In the genomic region with DNA sequence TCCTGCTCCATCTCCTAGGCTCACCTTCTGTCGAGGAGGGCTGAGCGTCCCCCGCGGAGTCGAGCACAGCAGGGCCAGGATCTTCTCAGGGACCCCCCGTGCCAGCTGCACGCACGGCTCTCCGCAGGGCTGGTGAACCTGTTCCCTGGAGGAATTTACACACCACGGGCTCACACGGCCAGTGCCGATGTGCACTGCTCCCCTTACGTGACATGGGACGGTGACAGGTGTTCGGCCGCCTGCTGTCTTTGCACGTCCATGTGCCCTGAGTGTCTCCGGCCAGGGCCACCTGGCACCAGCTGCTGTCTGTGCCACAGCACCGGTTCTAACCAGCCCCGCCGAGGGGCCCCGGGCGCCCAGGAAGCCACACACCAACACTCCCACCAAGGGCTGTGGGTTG, we compare ENCODE assay signal across 14 cellular contexts. TPM values are rescaled to one million over a fixed set of nuclear protein-coding genes. Genes with fewer than 3 reads are reported as not detected.
DNase-seq lines count a peak whose midpoint lies in the region; ATAC-seq, FAIRE-seq and TF ChIP-seq lines count a peak whose summit lies in the region.
"Had no signal": no experiment of that assay in that cellular context is flagged by ENCODE, and none has a peak within 500 bp of the region (broad histone marks: within the 10 kb centered on the region; RNA-seq: fewer than 3 reads in every experiment).

No MANE protein-coding gene starts in this region.

- H4K20me1 ChIP-seq in DND-41 (ENCODE audit: insufficient read depth, low read length) (no peaks in the 10 kb centered on the region), GM12878 (ENCODE audit: control insufficient read depth, insufficient read depth) (no peaks in the 10 kb centered on the region)

- TF ChIP-seq EP300 in GM12878 (IDR thresholded peaks at IDR 0.05; ENCODE audit: borderline replicate concordance in 1 of 2, control insufficient read depth in 1 of 2, low read depth in 2 of 2, low read length in 2 of 2) (no peak), ovary (IDR thresholded peaks at IDR 0.05) (no peak)

- H3K27me3 ChIP-seq in DND-41 (ENCODE audit: insufficient read depth, low read length, poor library complexity) (peaks cover 2% of the 10 kb centered on the region), GM12878 (replicated peaks in 1 of 2; ENCODE audit: control insufficient read depth in 2 of 2, insufficient read depth in 2 of 2, low read length in 1 of 2) (no peaks in the 10 kb centered on the region), ovary (no peaks in the 10 kb centered on the region)
- H3K27me3 ChIP-seq: sigmoid colon had no signal

- FAIRE-seq in GM12878 (lab: Jason Lieb, UNC) = no peak
- FAIRE-seq: HTR-8/SVneo had no signal

- no peak for DNase-seq in DND-41
- DNase-seq in NCI-H2029 treated with DMSO at 0.1 percent for 48 hours (lab: John Stamatoyannopoulos, UW) = peak; percentile 50
- no peak for DNase-seq in GM12878 (ENCODE audit: low read depth, low spot score)
- DNase-seq in ovary = peak in 3 of 5 donors; percentile 13 to 33 (median 23)
- no peak for DNase-seq in anterior cingulate cortex (lab: John Stamatoyannopoulos, UW)
- DNase-seq in RKO (ENCODE audit: low spot score) = no peak
- DNase-seq: CD8-positive, alpha-beta T cell; GOT3; natural killer cell; NCI-H1436 treated with DMSO at 0.1 percent for 48 hours; sigmoid colon had no signal

- H3K36me3 ChIP-seq in DND-41 (ENCODE audit: insufficient read depth, low read length) (no peaks in the 10 kb centered on the region), GM12878 (ENCODE audit: control insufficient read depth in 2 of 2, insufficient read depth in 2 of 2, low read length in 1 of 2) (no peaks in the 10 kb centered on the region), ovary (no peaks in the 10 kb centered on the region)
- H3K36me3 ChIP-seq: sigmoid colon had no signal

- ATAC-seq in DND-41 (ENCODE audit: insufficient read depth, low read depth) (0 out of 3 replicates have a peak, but pooled peaks have one; percentile 37), GM12878 (0 out of 3 replicates have a peak, but pooled peaks have one; percentile 3), GM21717 (IDR thresholded peaks at IDR 0.05; ENCODE audit: unreplicated experiment) (no peak)
- ATAC-seq: CD8-positive, alpha-beta T cell; natural killer cell had no signal

- POLR2A ChIA-PET in GM12878 (lab: Charles Lee) = no interaction called here

- H3K4me1 ChIP-seq in DND-41 (ENCODE audit: insufficient read depth, low read length) (no peaks in the 10 kb centered on the region), GM12878 (ENCODE audit: control insufficient read depth, insufficient read depth, low read length) (peaks cover 13% of the 10 kb centered on the region), ovary (ENCODE audit: insufficient read depth) (peaks cover 3% of the 10 kb centered on the region)

- no peak for TF ChIP-seq RAD21 in GM12878 (IDR thresholded peaks at IDR 0.05; ENCODE audit: insufficient read depth, low read depth, low read length)

- SMC1A ChIA-PET in GM12878 (lab: Charles Lee; ENCODE audit: uncharacterized antibody, unreplicated experiment) = no interaction called here

- H2AFZ ChIP-seq in DND-41 (ENCODE audit: low read depth, low read length) (no peak overlapping the region), GM12878 (ENCODE audit: control insufficient read depth, low read depth, low read length) (no peak overlapping the region)

- WGBS in GM12878 (ENCODE audit: insufficient coverage, insufficient replicate concordance, low lambda C conversion rate, missing lambda C conversion rate) = 24% methylated on average over 23 of the region's 23 CpGs
- WGBS in ovary, 3 donors = 72 to 84% (median 78%) methylated on average over 22 to 23 of the region's 23 CpGs

- H3K9ac ChIP-seq in DND-41 (ENCODE audit: low read depth, low read length) (no peak overlapping the region), GM12878 (ENCODE audit: control insufficient read depth, insufficient read depth, low read length) (no peak overlapping the region)

- in situ Hi-C loops in GM12878 (cut with MboI) = no loop called here

- H3K9me3 ChIP-seq in DND-41 (ENCODE audit: insufficient read depth, low read length, severe bottlenecking) = no peaks in the 10 kb centered on the region
- no peaks in the 10 kb centered on the region for H3K9me3 ChIP-seq in GM12878 (replicated peaks; ENCODE audit: control insufficient read depth, insufficient read depth, low read length)
- no peaks in the 10 kb centered on the region for H3K9me3 ChIP-seq in ovary
- H3K9me3 ChIP-seq: sigmoid colon had no signal

- BruUV-seq in GM12878 (replicated peaks; lab: Mats Ljungman, UMichigan) = no TSS peak

- H3K4me3 ChIP-seq in DND-41 (ENCODE audit: low read depth in 1 of 2, low read length in 2 of 2) (no peak overlapping the region), GM12878 (no peak overlapping the region), ovary (no peak overlapping the region)
- H3K4me3 ChIP-seq: sigmoid colon had no signal

- H3K79me2 ChIP-seq in DND-41 (ENCODE audit: insufficient read depth, low read length) (no peaks in the 10 kb centered on the region), GM12878 (ENCODE audit: control insufficient read depth, insufficient read depth, low read length) (no peaks in the 10 kb centered on the region)

- TF ChIP-seq CTCF in DND-41 (IDR thresholded peaks at IDR 0.05; ENCODE audit: borderline replicate concordance, extremely low read depth, low read length, poor library complexity, severe bottlenecking) (no peak), GM12878 (IDR thresholded peaks at IDR 0.05 in 2 of 3, conservative IDR thresholded peaks at IDR 0.05 in 1 of 3; ENCODE audit: control insufficient read depth in 2 of 3, extremely low read depth in 1 of 3, insufficient read depth in 1 of 3, low read depth in 3 of 3, low read length in 3 of 3) (no peak), ovary (IDR thresholded peaks at IDR 0.05) (no peak)

- no peak overlapping the region for H3K4me2 ChIP-seq in DND-41 (ENCODE audit: insufficient read depth, low read length)
- H3K4me2 ChIP-seq in GM12878 (ENCODE audit: control insufficient read depth, insufficient read depth) = no peak overlapping the region

- no peak for TF ChIP-seq POLR2A in GM12878 (IDR thresholded peaks at IDR 0.05; ENCODE audit: low read depth, low read length)
- no peak for TF ChIP-seq POLR2A in ovary (IDR thresholded peaks at IDR 0.05)

- H3K27ac ChIP-seq in DND-41 (ENCODE audit: low read length) (no peak overlapping the region), GM12878 (ENCODE audit: control insufficient read depth, insufficient read depth) (no peak overlapping the region), ovary (no peak overlapping the region)

- RAD21 ChIA-PET in GM12878 (lab: Charles Lee; ENCODE audit: unreplicated experiment) = no interaction called here

- CTCF ChIA-PET in GM12878 (lab: Yijun Ruan, JAX) = interaction anchor here (1.4 to 1.9 kb wide), 2 partner anchors 24 to 31 kb away, joined by 4 read pairs; no protein-coding TSS in a partner anchor

- intact Hi-C loops in GM12878 (cut with micrococcal nuclease; ENCODE audit: unreplicated experiment) = no loop called here
- intact Hi-C loops in ovary (cut with DNase I) = no loop called here

RNA-seq across cellular contexts. Expression of gene AGPAT2, which starts 8.7 kb away (rescaled TPM):
- 16.2 and 18.7 TPM in 2 replicates for total RNA-seq in GM12878 (2013; cell fraction: nucleolus; rRNA removed)
- 16.2 and 18.9 TPM in 2 replicates for total RNA-seq in GM12878 (2014; rRNA removed)
- 6.8 and 7.1 TPM in 2 replicates for total RNA-seq in GM12878 (2014; rRNA removed; fragmentation: Illumina TruSeq; extraction: Trizol)
- total RNA-seq in GM12878 (2021) = 22.5 TPM in 2 replicates
- 3.2 TPM for polyA plus RNA-seq in GM12878 (2011; ENCODE audit: low read depth)
- polyA plus RNA-seq in GM12878 (2011; rRNA removed) = 6.5 and 17.5 TPM in 2 replicates
- polyA plus RNA-seq in GM12878 (2011; cell fraction: cytosol; rRNA removed) = 26.4 and 33.7 TPM in 2 replicates
- polyA plus RNA-seq in GM12878 (2011; cell fraction: nucleus; rRNA removed) = 27.6 and 27.8 TPM in 2 replicates
- polyA plus RNA-seq in GM12878 (2012) = 13.6 and 14.9 TPM in 2 replicates
- polyA plus RNA-seq in GM12878 (2014; fragmentation: Illumina TruSeq; extraction: Trizol) = 0.92 and 6.0 TPM in 2 replicates
- under 1 TPM; 0.10 to 0.47 TPM for polyA plus RNA-seq in GM12878 (2014; fragmentation: Nextera tagmentation; extraction: Ambion mirVana)
- polyA plus RNA-seq in GM12878 (2014; rRNA removed) = 25.4 and 28.5 TPM in 2 replicates
- 10 to 100 TPM; 19.5 to 23.7 TPM for polyA plus RNA-seq in GM12878 (2016; fragmentation: Nextera tagmentation; extraction: Ambion mirVana)
- 11.4 and 17.3 TPM in 2 replicates for polyA minus RNA-seq in GM12878 (2011; rRNA and poly(A)+ RNA removed)
- 7.8 and 9.6 TPM in 2 replicates for polyA minus RNA-seq in GM12878 (2011; cell fraction: cytosol; rRNA and poly(A)+ RNA removed)
- 7.3 and 8.8 TPM in 2 replicates for polyA minus RNA-seq in GM12878 (2011; cell fraction: nucleus; rRNA and poly(A)+ RNA removed)
- 10 to 100 TPM; 14.4 to 40.9 (median 24.8) TPM for total RNA-seq in ovary
- polyA plus RNA-seq in ovary = 10 to 100 TPM in 1 of 2 donors, 1 to 10 TPM in 1; 6.1 to 23.9 TPM

RNA-seq across cellular contexts. Expression of gene DIPK1B, which starts 16.4 kb away (rescaled TPM):
- 0.32 and 0.58 TPM in 2 replicates for total RNA-seq in GM12878 (2013; cell fraction: nucleolus; rRNA removed)
- total RNA-seq in GM12878 (2014; rRNA removed) = 0.11 and 0.28 TPM in 2 replicates
- total RNA-seq in GM12878 (2014; rRNA removed; fragmentation: Illumina TruSeq; extraction: Trizol) = 0.09 TPM in 2 replicates
- 0.21 and 0.32 TPM in 2 replicates for total RNA-seq in GM12878 (2021)
- 0.37 TPM for polyA plus RNA-seq in GM12878 (2011; ENCODE audit: low read depth)
- 0.06 and 0.12 TPM in 2 replicates for polyA plus RNA-seq in GM12878 (2011; rRNA removed)
- polyA plus RNA-seq in GM12878 (2011; cell fraction: cytosol; rRNA removed) = 0.15 and 0.30 TPM in 2 replicates
- 1.1 and 1.4 TPM in 2 replicates for polyA plus RNA-seq in GM12878 (2011; cell fraction: nucleus; rRNA removed)
- 0.85 and 1.1 TPM in 2 replicates for polyA plus RNA-seq in GM12878 (2012)
- polyA plus RNA-seq in GM12878 (2014; fragmentation: Illumina TruSeq; extraction: Trizol) = not detected in 2 replicates
- not detected for polyA plus RNA-seq in GM12878 (2014; fragmentation: Nextera tagmentation; extraction: Ambion mirVana)
- 0.16 and 0.20 TPM in 2 replicates for polyA plus RNA-seq in GM12878 (2014; rRNA removed)
- under 1 TPM; 0.08 to 0.13 TPM for polyA plus RNA-seq in GM12878 (2016; fragmentation: Nextera tagmentation; extraction: Ambion mirVana)
- 0.15 and 0.22 TPM in 2 replicates for polyA minus RNA-seq in GM12878 (2011; rRNA and poly(A)+ RNA removed)
- not detected in 2 replicates for polyA minus RNA-seq in GM12878 (2011; cell fraction: cytosol; rRNA and poly(A)+ RNA removed)
- polyA minus RNA-seq in GM12878 (2011; cell fraction: nucleus; rRNA and poly(A)+ RNA removed) = 0.12 and 0.19 TPM in 2 replicates
- 10 to 100 TPM in 5 of 7 donors, 1 to 10 TPM in 2; 5.2 to 23.4 (median 13.1) TPM for total RNA-seq in ovary
- 10 to 100 TPM in 1 of 2 donors, 1 to 10 TPM in 1; 2.9 to 15.0 TPM for polyA plus RNA-seq in ovary
- total RNA-seq: activated CD8-positive, alpha-beta memory T cell treated with anti-CD3 and anti-CD28 coated beads for 36 hours had no signal

RNA-seq across cellular contexts. Expression of gene EGFL7, which starts 33.2 kb away (rescaled TPM):
- not detected in 2 replicates for total RNA-seq in GM12878 (2013; cell fraction: nucleolus; rRNA removed)
- total RNA-seq in GM12878 (2014; rRNA removed) = 0.06 and 0.16 TPM in 2 replicates
- total RNA-seq in GM12878 (2014; rRNA removed; fragmentation: Illumina TruSeq; extraction: Trizol) = not detected in 2 replicates
- 0.46 and 0.64 TPM in 2 replicates for total RNA-seq in GM12878 (2021)
- not detected for polyA plus RNA-seq in GM12878 (2011; ENCODE audit: low read depth)
- polyA plus RNA-seq in GM12878 (2011; rRNA removed) = 0.06 and 0.11 TPM in 2 replicates
- polyA plus RNA-seq in GM12878 (2011; cell fraction: cytosol; rRNA removed) = 0.20 and 0.30 TPM in 2 replicates
- polyA plus RNA-seq in GM12878 (2011; cell fraction: nucleus; rRNA removed) = 0.41 and 0.51 TPM in 2 replicates
- 0.16 and 0.39 TPM in 2 replicates for polyA plus RNA-seq in GM12878 (2012)
- polyA plus RNA-seq in GM12878 (2014; fragmentation: Illumina TruSeq; extraction: Trizol) = not detected in 2 replicates
- polyA plus RNA-seq in GM12878 (2014; fragmentation: Nextera tagmentation; extraction: Ambion mirVana) = not detected
- polyA plus RNA-seq in GM12878 (2014; rRNA removed) = 0.27 TPM in 1 of 2 replicates, not detected in the other
- under 1 TPM in 1 of 2 experiments, not detected in 1; 0.19 TPM for polyA plus RNA-seq in GM12878 (2016; fragmentation: Nextera tagmentation; extraction: Ambion mirVana)
- polyA minus RNA-seq in GM12878 (2011; rRNA and poly(A)+ RNA removed) = 0.36 TPM in 1 of 2 replicates, not detected in the other
- polyA minus RNA-seq in GM12878 (2011; cell fraction: cytosol; rRNA and poly(A)+ RNA removed) = 0.94 and 1.2 TPM in 2 replicates
- 0.96 TPM in 1 of 2 replicates, not detected in the other for polyA minus RNA-seq in GM12878 (2011; cell fraction: nucleus; rRNA and poly(A)+ RNA removed)
- 100 to 1,000 TPM in 1 of 7 donors, 10 to 100 TPM in 6; 27.1 to 113 (median 43.4) TPM for total RNA-seq in ovary
- 100 to 1,000 TPM in 1 of 2 donors, under 1 TPM in 1; 0.18 to 105 TPM for polyA plus RNA-seq in ovary
- total RNA-seq: CD8-positive, alpha-beta T cell had no signal

RNA-seq across cellular contexts. Expression of gene LCN10, which starts 46.8 kb away (rescaled TPM):
- total RNA-seq in GM12878 (2013; cell fraction: nucleolus; rRNA removed) = 1.1 and 1.3 TPM in 2 replicates
- 0.06 TPM in 1 of 2 replicates, not detected in the other for total RNA-seq in GM12878 (2014; rRNA removed)
- total RNA-seq in GM12878 (2014; rRNA removed; fragmentation: Illumina TruSeq; extraction: Trizol) = 0.18 and 0.28 TPM in 2 replicates
- total RNA-seq in GM12878 (2021) = 0.21 and 0.51 TPM in 2 replicates
- 0.14 TPM for polyA plus RNA-seq in GM12878 (2011; ENCODE audit: low read depth)
- 1.3 TPM in 2 replicates for polyA plus RNA-seq in GM12878 (2011; rRNA removed)
- polyA plus RNA-seq in GM12878 (2011; cell fraction: cytosol; rRNA removed) = 2.2 TPM in 2 replicates
- 2.0 and 2.8 TPM in 2 replicates for polyA plus RNA-seq in GM12878 (2011; cell fraction: nucleus; rRNA removed)
- polyA plus RNA-seq in GM12878 (2012) = 0.37 and 0.56 TPM in 2 replicates
- polyA plus RNA-seq in GM12878 (2014; fragmentation: Illumina TruSeq; extraction: Trizol) = 0.16 TPM in 1 of 2 replicates, not detected in the other
- polyA plus RNA-seq in GM12878 (2014; fragmentation: Nextera tagmentation; extraction: Ambion mirVana) = under 1 TPM in 1 of 2 experiments, not detected in 1; 0.11 TPM
- polyA plus RNA-seq in GM12878 (2014; rRNA removed) = 0.06 and 0.35 TPM in 2 replicates
- polyA plus RNA-seq in GM12878 (2016; fragmentation: Nextera tagmentation; extraction: Ambion mirVana) = 1 to 10 TPM in 1 of 2 experiments, under 1 TPM in 1; 0.39 to 1.1 TPM
- polyA minus RNA-seq in GM12878 (2011; rRNA and poly(A)+ RNA removed) = 1.2 and 1.7 TPM in 2 replicates
- polyA minus RNA-seq in GM12878 (2011; cell fraction: cytosol; rRNA and poly(A)+ RNA removed) = 0.67 TPM in 1 of 2 replicates, not detected in the other
- polyA minus RNA-seq in GM12878 (2011; cell fraction: nucleus; rRNA and poly(A)+ RNA removed) = 0.19 and 1.1 TPM in 2 replicates
- 10 to 100 TPM in 2 of 7 donors, 1 to 10 TPM in 5; 1.4 to 45.4 (median 4.5) TPM for total RNA-seq in ovary
- 10 to 100 TPM in 1 of 2 donors, 1 to 10 TPM in 1; 2.4 to 15.2 TPM for polyA plus RNA-seq in ovary
- total RNA-seq: natural killer cell had no signal

RNA-seq across cellular contexts. Expression of gene LCN6, which starts 52.4 kb away (rescaled TPM):
- not detected in 2 replicates for total RNA-seq in GM12878 (2013; cell fraction: nucleolus; rRNA removed)
- total RNA-seq in GM12878 (2014; rRNA removed) (not detected in 2 replicates), GM12878 (2014; rRNA removed; fragmentation: Illumina TruSeq; extraction: Trizol) (not detected in 2 replicates), GM12878 (2021) (not detected in 2 replicates), ovary (10 to 100 TPM in 3 of 7 donors, 1 to 10 TPM in 4; 1.8 to 59.3 (median 8.3) TPM)
- polyA plus RNA-seq in GM12878 (2011; ENCODE audit: low read depth) = not detected
- polyA plus RNA-seq in GM12878 (2011; rRNA removed) (not detected in 2 replicates), GM12878 (2014; fragmentation: Illumina TruSeq; extraction: Trizol) (not detected in 2 replicates), GM12878 (2014; fragmentation: Nextera tagmentation; extraction: Ambion mirVana) (not detected), GM12878 (2014; rRNA removed) (not detected in 2 replicates), GM12878 (2016; fragmentation: Nextera tagmentation; extraction: Ambion mirVana) (not detected), ovary (10 to 100 TPM in 1 of 2 donors, 1 to 10 TPM in 1; 1.6 to 33.4 TPM)
- not detected in 2 replicates for polyA plus RNA-seq in GM12878 (2011; cell fraction: cytosol; rRNA removed)
- not detected in 2 replicates for polyA plus RNA-seq in GM12878 (2011; cell fraction: nucleus; rRNA removed)
- polyA plus RNA-seq in GM12878 (2012) = not detected in 2 replicates
- polyA minus RNA-seq in GM12878 (2011; rRNA and poly(A)+ RNA removed) = not detected in 2 replicates
- polyA minus RNA-seq in GM12878 (2011; cell fraction: cytosol; rRNA and poly(A)+ RNA removed) = not detected in 2 replicates
- not detected in 2 replicates for polyA minus RNA-seq in GM12878 (2011; cell fraction: nucleus; rRNA and poly(A)+ RNA removed)
- total RNA-seq: activated CD8-positive, alpha-beta memory T cell treated with anti-CD3 and anti-CD28 coated beads for 36 hours; CD8-positive, alpha-beta T cell; natural killer cell had no signal

Comparison
In these comparisons a context has a peak if more than half of its experiments do, and no peak if none do; other contexts are left out.
1. DNase-seq: peak in NCI-H2029 treated with DMSO at 0.1 percent for 48 hours (single experiment) and ovary (3 of 5); none in DND-41 (single experiment), GM12878 (single experiment), anterior cingulate cortex (0 of 58) and RKO (single experiment).
2. RNA of gene EGFL7, which starts 33.2 kb away (total RNA-seq): 27.1 to 113 TPM in ovary; 0.06 to 0.64 TPM in GM12878; every median in the first group is over 10 times any median in the second.